14 cellular contexts compared by ENCODE assay signal in genomic region chr9:14223081-14223480, GRCh38.
DNase-seq lines count a peak whose midpoint lies in the region; ATAC-seq and TF ChIP-seq lines count a peak whose summit lies in the region.
"Had no signal": no experiment of that assay in that cellular context is flagged by ENCODE, and none has a peak within 500 bp of the region (broad histone marks: within the 10 kb centered on the region; RNA-seq: fewer than 3 reads in every experiment).

No MANE protein-coding gene starts in this region.

- H3K9me3 ChIP-seq in left ventricle myocardium inferior (replicated peaks) = no peaks in the 10 kb centered on the region
- H3K9me3 ChIP-seq in mesenchymal stem cell (ENCODE audit: control insufficient read depth, low read length) = no peaks in the 10 kb centered on the region

- ATAC-seq in Right ventricle myocardium inferior (no peak), WTC11 (no peak), HG02678 (IDR thresholded peaks at IDR 0.05; ENCODE audit: unreplicated experiment) (no peak)
- ATAC-seq: CD8-positive, alpha-beta T cell; HepG2 had no signal

- H3K23ac ChIP-seq in mesenchymal stem cell (ENCODE audit: low read length in 2 of 2) = no peak overlapping the region

- no peak overlapping the region for H3K4ac ChIP-seq in mesenchymal stem cell (ENCODE audit: low read depth in 1 of 2, low read length in 2 of 2)

- peaks cover 36% of the 10 kb centered on the region for H3K4me1 Mint-ChIP-seq in WTC11
- H3K4me1 Mint-ChIP-seq: CD14-positive monocyte had no signal

- no peak overlapping the region for H3K9ac ChIP-seq in mesenchymal stem cell (ENCODE audit: low read length)

- CTCF ChIA-PET in WTC11 (lab: Charles Lee) = interaction anchor here (0.6 kb wide), 1 partner anchor 11 kb away, joined by 3 read pairs; no protein-coding TSS in a partner anchor

- no peak overlapping the region for H2BK5ac ChIP-seq in mesenchymal stem cell (ENCODE audit: low read depth, low read length, poor library complexity, severe bottlenecking)

- H3K27me3 ChIP-seq in left ventricle myocardium inferior (ENCODE audit: low read depth) = no peaks in the 10 kb centered on the region
- H3K27me3 ChIP-seq in mesenchymal stem cell (ENCODE audit: control insufficient read depth in 1 of 2, insufficient read depth in 1 of 2, low read length in 2 of 2) = no peaks in the 10 kb centered on the region

- no peak for TF ChIP-seq CTCF in left ventricle myocardium inferior (IDR thresholded peaks at IDR 0.05; ENCODE audit: borderline replicate concordance)
- no peak for TF ChIP-seq CTCF in WTC11 (IDR thresholded peaks at IDR 0.05)

- no peak overlapping the region for H2BK120ac ChIP-seq in mesenchymal stem cell (ENCODE audit: low read depth, low read length)

- H2AK5ac ChIP-seq in mesenchymal stem cell (ENCODE audit: low read length, severe bottlenecking) = peak overlapping the region; percentile 79

- H3K4me3 ChIP-seq in left ventricle myocardium inferior (no peak overlapping the region), mesenchymal stem cell (ENCODE audit: insufficient read depth in 1 of 2, low read depth in 1 of 2, low read length in 2 of 2) (no peak overlapping the region)

- H4K8ac ChIP-seq in mesenchymal stem cell (ENCODE audit: low read length) = no peak overlapping the region

- POLR2A ChIA-PET in WTC11 (lab: Charles Lee) = no interaction called here

- H3K27ac ChIP-seq in left ventricle myocardium inferior (replicated peaks) = peak overlapping the region; percentile 74
- H3K27ac ChIP-seq in mesenchymal stem cell (ENCODE audit: low read length, poor library complexity, severe bottlenecking) = no peak overlapping the region

- H2BK12ac ChIP-seq in mesenchymal stem cell (ENCODE audit: low read length in 2 of 2) = no peak overlapping the region

- H2BK15ac ChIP-seq in mesenchymal stem cell (ENCODE audit: low read depth, poor library complexity, severe bottlenecking) = no peak overlapping the region

- H3K4me3 Mint-ChIP-seq in WTC11 = no peak overlapping the region
- H3K4me3 Mint-ChIP-seq: CD14-positive monocyte; CD8-positive, alpha-beta T cell; H9 had no signal

- peak overlapping the region; percentile 69; the same call in 1 of the 2 replicates for H3K27ac Mint-ChIP-seq in WTC11
- H3K27ac Mint-ChIP-seq: CD14-positive monocyte; CD8-positive, alpha-beta T cell; H9 had no signal

- no peak overlapping the region for H2AFZ ChIP-seq in mesenchymal stem cell (ENCODE audit: low read depth, low read length)

- DNase-seq in left ventricle myocardium inferior (no peak), Right ventricle myocardium inferior (ENCODE audit: missing footprints) (no peak), WTC11 (ENCODE audit: low spot score) (no peak), mesenchymal stem cell (no peak), DMS79 (lab: John Stamatoyannopoulos, UW) (no peak), glomerular visceral epithelial cell (ENCODE audit: extremely low spot score) (no peak)
- DNase-seq: CD8-positive, alpha-beta T cell; COR-L47; GF-D8; GOT3; H9 had no signal

- no peaks in the 10 kb centered on the region for H3K27me3 Mint-ChIP-seq in WTC11 (ENCODE audit: low read depth)

- 98% methylated on average over 5 of the region's 5 CpGs for WGBS in mesenchymal stem cell

- H3K79me1 ChIP-seq in mesenchymal stem cell (replicated peaks; ENCODE audit: low read length, poor library complexity, severe bottlenecking) = peaks cover 11% of the 10 kb centered on the region

- no peak overlapping the region for H3K14ac ChIP-seq in mesenchymal stem cell (ENCODE audit: low read length in 2 of 2)

- intact Hi-C loops in left ventricle myocardium inferior (cut with micrococcal nuclease) (no loop called here), Right ventricle myocardium inferior (cut with DNase I) (loop anchor here (5.0 kb wide), 1 partner anchor 39 kb away; no protein-coding TSS in a partner anchor)

- H3K18ac ChIP-seq in mesenchymal stem cell (ENCODE audit: low read depth in 1 of 2, low read length in 2 of 2) = no peak overlapping the region

- H4K91ac ChIP-seq in mesenchymal stem cell (ENCODE audit: low read length) = no peak overlapping the region

- no peaks in the 10 kb centered on the region for H3K9me3 Mint-ChIP-seq in WTC11
- H3K9me3 Mint-ChIP-seq: H9 had no signal

- H3K36me3 ChIP-seq in left ventricle myocardium inferior (no peaks in the 10 kb centered on the region), mesenchymal stem cell (ENCODE audit: control insufficient read depth in 1 of 2, insufficient read depth in 2 of 2, low read depth in 1 of 2, low read length in 2 of 2) (peaks cover 0 to 6% of the 10 kb centered on the region in 2 experiments)

- peaks cover 81% of the 10 kb centered on the region for H3K4me1 ChIP-seq in left ventricle myocardium inferior
- peaks cover 7% of the 10 kb centered on the region for H3K4me1 ChIP-seq in mesenchymal stem cell (ENCODE audit: control insufficient read depth, insufficient read depth, low read depth, low read length)

- H3K36me3 Mint-ChIP-seq in WTC11 = no peaks in the 10 kb centered on the region
- H3K36me3 Mint-ChIP-seq: CD14-positive monocyte; CD8-positive, alpha-beta T cell had no signal

- H3K4me2 ChIP-seq in mesenchymal stem cell (ENCODE audit: low read length, poor library complexity, severe bottlenecking) = no peak overlapping the region

TF ChIP-seq in WTC11, 78 proteins besides CTCF, POLR2A, EP300 and RAD21 (continues in another document):
- TF ChIP-seq SOX15 (CRISPR knock-in tag; IDR thresholded peaks at IDR 0.05) = no peak
- TF ChIP-seq ZMAT4 (CRISPR knock-in tag; IDR thresholded peaks at IDR 0.05) = no peak
- no peak for TF ChIP-seq ZNF416 (CRISPR knock-in tag; IDR thresholded peaks at IDR 0.05)
- TF ChIP-seq ZNF671 (CRISPR knock-in tag; IDR thresholded peaks at IDR 0.05) = no peak
- TF ChIP-seq ZNF232 (CRISPR knock-in tag; IDR thresholded peaks at IDR 0.05) = no peak
- TF ChIP-seq RORB (CRISPR knock-in tag; IDR thresholded peaks at IDR 0.05) = no peak
- no peak for TF ChIP-seq FOXP4 (CRISPR knock-in tag; IDR thresholded peaks at IDR 0.05)
- TF ChIP-seq ZSCAN18 (CRISPR knock-in tag; IDR thresholded peaks at IDR 0.05) = no peak
- TF ChIP-seq ZNF138 (CRISPR knock-in tag; conservative IDR thresholded peaks at IDR 0.05) = no peak
- TF ChIP-seq OVOL2 (CRISPR knock-in tag; IDR thresholded peaks at IDR 0.05; ENCODE audit: borderline replicate concordance) = no peak
- TF ChIP-seq MAX (CRISPR knock-in tag; IDR thresholded peaks at IDR 0.05) = no peak
- TF ChIP-seq GTF2I (CRISPR knock-in tag; conservative IDR thresholded peaks at IDR 0.05) = no peak
- TF ChIP-seq USF1 (CRISPR knock-in tag; IDR thresholded peaks at IDR 0.05) = no peak
- no peak for TF ChIP-seq CDX4 (CRISPR knock-in tag; IDR thresholded peaks at IDR 0.05; ENCODE audit: borderline replicate concordance)
- no peak for TF ChIP-seq MYBL2 (CRISPR knock-in tag; IDR thresholded peaks at IDR 0.05)
- no peak for TF ChIP-seq CREM (CRISPR knock-in tag; IDR thresholded peaks at IDR 0.05)
- TF ChIP-seq JUN (CRISPR knock-in tag; IDR thresholded peaks at IDR 0.05) = no peak
